In the genomic region with DNA sequence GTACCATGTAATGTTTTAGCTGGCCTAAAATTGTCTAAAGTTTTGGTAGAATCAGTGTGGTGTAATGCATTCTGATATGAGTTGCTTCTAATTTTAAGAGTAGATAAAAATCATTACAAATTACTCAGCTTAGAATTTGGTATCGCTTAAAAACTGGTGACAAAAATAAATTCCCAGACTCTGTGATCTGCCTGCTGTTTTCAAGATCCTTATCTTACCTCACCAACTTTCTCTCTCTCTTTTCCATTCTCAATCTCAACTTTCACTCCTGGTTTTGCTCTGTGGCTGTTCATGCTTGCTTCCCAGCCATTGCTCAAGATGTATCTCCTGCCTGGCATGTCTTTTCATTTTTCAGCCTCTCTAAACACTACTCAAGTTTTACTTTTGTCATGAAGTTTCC, we compare ENCODE assay signal across 1 cellular context.
TF ChIP-seq lines count a peak whose summit lies in the region.

No MANE protein-coding gene starts in this region.

TF ChIP-seq in GM12878, 131 proteins besides CTCF, POLR2A, EP300 and RAD21:
- TF ChIP-seq MEF2A (IDR thresholded peaks at IDR 0.05; ENCODE audit: insufficient read depth, low read depth, low read length) (no peak), RUNX3 (IDR thresholded peaks at IDR 0.05; ENCODE audit: low read length) (peak; percentile 20; the same call in 1 of the 2 replicates), GABPA (IDR thresholded peaks at IDR 0.05; ENCODE audit: low read depth) (no peak), NFYA (IDR thresholded peaks at IDR 0.05; ENCODE audit: borderline replicate concordance, low read depth, low read length) (no peak), IKZF2 (IDR thresholded peaks at IDR 0.05) (peak in 1 of 2 experiments; percentile 40; a peak in 1 of 4 replicates), CHD2 (IDR thresholded peaks at IDR 0.05; ENCODE audit: borderline replicate concordance, low read depth, low read length) (no peak), NFIC (IDR thresholded peaks at IDR 0.05; ENCODE audit: low read depth, low read length) (peak; percentile 70), NR2F1 (conservative IDR thresholded peaks at IDR 0.05) (no peak), ZBED1 (IDR thresholded peaks at IDR 0.05; ENCODE audit: borderline replicate concordance) (0 out of 2 replicates have a peak, but pooled peaks have one; percentile 37), SMAD5 (IDR thresholded peaks at IDR 0.05; ENCODE audit: low read depth) (no peak), POU2F2 (IDR thresholded peaks at IDR 0.05; ENCODE audit: borderline replicate concordance, low read depth, low read length) (no peak), IRF3 (IDR thresholded peaks at IDR 0.05) (no peak), TARDBP (IDR thresholded peaks at IDR 0.05; ENCODE audit: borderline replicate concordance) (no peak), SREBF2 (IDR thresholded peaks at IDR 0.05; ENCODE audit: low read length) (no peak), TCF7 (IDR thresholded peaks at IDR 0.05; ENCODE audit: borderline replicate concordance) (no peak), FOS (IDR thresholded peaks at IDR 0.05; ENCODE audit: borderline replicate concordance, extremely low read depth, insufficient read length) (no peak), SREBF1 (IDR thresholded peaks at IDR 0.05; ENCODE audit: low read length) (no peak), CBX3 (IDR thresholded peaks at IDR 0.05; ENCODE audit: borderline replicate concordance, low read depth) (no peak), TCF12 (IDR thresholded peaks at IDR 0.05; ENCODE audit: low read depth, low read length) (no peak), YY1 (IDR thresholded peaks at IDR 0.05; ENCODE audit: low read depth, low read length) (no peak), EED (IDR thresholded peaks at IDR 0.05; ENCODE audit: low read depth) (peak; percentile 91), CHD1 (IDR thresholded peaks at IDR 0.05; ENCODE audit: low read depth, low read length) (no peak), POLR2AphosphoS5 (IDR thresholded peaks at IDR 0.05; ENCODE audit: low read length) (no peak), BRCA1 (IDR thresholded peaks at IDR 0.05; ENCODE audit: low read depth, low read length) (no peak), JUNB (IDR thresholded peaks at IDR 0.05) (peak; percentile 35), CREB1 (IDR thresholded peaks at IDR 0.05; ENCODE audit: low read depth) (no peak), RAD51 (IDR thresholded peaks at IDR 0.05) (no peak), SMC3 (IDR thresholded peaks at IDR 0.05; ENCODE audit: borderline replicate concordance, low read length) (no peak), YBX1 (IDR thresholded peaks at IDR 0.05) (no peak)
- TF ChIP-seq, protein P1, sequence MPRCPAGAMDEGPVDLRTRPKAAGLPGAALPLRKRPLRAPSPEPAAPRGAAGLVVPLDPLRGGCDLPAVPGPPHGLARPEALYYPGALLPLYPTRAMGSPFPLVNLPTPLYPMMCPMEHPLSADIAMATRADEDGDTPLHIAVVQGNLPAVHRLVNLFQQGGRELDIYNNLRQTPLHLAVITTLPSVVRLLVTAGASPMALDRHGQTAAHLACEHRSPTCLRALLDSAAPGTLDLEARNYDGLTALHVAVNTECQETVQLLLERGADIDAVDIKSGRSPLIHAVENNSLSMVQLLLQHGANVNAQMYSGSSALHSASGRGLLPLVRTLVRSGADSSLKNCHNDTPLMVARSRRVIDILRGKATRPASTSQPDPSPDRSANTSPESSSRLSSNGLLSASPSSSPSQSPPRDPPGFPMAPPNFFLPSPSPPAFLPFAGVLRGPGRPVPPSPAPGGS (IDR thresholded peaks at IDR 0.05; ENCODE audit: borderline replicate concordance, insufficient read depth, low read depth, low read length, poor library complexity, severe bottlenecking) = no peak
- TF ChIP-seq, protein P2, sequence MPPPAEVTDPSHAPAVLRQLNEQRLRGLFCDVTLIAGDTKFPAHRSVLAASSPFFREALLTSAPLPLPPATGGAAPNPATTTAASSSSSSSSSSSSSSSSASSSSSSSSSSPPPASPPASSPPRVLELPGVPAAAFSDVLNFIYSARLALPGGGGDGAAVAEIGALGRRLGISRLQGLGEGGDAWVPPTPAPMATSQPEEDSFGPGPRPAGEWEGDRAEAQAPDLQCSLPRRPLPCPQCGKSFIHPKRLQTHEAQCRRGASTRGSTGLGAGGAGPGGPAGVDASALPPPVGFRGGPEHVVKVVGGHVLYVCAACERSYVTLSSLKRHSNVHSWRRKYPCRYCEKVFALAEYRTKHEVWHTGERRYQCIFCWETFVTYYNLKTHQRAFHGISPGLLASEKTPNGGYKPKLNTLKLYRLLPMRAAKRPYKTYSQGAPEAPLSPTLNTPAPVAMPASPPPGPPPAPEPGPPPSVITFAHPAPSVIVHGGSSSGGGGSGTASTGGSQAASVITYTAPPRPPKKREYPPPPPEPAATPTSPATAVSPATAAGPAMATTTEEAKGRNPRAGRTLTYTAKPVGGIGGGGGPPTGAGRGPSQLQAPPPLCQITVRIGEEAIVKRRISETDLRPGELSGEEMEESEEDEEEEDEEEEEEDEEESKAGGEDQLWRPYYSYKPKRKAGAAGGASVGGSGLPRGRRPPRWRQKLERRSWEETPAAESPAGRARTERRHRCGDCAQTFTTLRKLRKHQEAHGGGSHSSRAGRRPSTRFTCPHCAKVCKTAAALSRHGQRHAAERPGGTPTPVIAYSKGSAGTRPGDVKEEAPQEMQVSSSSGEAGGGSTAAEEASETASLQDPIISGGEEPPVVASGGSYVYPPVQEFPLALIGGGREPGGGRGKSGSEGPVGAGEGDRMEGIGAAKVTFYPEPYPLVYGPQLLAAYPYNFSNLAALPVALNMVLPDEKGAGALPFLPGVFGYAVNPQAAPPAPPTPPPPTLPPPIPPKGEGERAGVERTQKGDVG (CRISPR knock-in tag; IDR thresholded peaks at IDR 0.05) = no peak
- TF ChIP-seq, protein P3, sequence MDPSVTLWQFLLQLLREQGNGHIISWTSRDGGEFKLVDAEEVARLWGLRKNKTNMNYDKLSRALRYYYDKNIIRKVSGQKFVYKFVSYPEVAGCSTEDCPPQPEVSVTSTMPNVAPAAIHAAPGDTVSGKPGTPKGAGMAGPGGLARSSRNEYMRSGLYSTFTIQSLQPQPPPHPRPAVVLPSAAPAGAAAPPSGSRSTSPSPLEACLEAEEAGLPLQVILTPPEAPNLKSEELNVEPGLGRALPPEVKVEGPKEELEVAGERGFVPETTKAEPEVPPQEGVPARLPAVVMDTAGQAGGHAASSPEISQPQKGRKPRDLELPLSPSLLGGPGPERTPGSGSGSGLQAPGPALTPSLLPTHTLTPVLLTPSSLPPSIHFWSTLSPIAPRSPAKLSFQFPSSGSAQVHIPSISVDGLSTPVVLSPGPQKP (IDR thresholded peaks at IDR 0.05; ENCODE audit: low read depth, low read length) = no peak
- TF ChIP-seq, protein P4, sequence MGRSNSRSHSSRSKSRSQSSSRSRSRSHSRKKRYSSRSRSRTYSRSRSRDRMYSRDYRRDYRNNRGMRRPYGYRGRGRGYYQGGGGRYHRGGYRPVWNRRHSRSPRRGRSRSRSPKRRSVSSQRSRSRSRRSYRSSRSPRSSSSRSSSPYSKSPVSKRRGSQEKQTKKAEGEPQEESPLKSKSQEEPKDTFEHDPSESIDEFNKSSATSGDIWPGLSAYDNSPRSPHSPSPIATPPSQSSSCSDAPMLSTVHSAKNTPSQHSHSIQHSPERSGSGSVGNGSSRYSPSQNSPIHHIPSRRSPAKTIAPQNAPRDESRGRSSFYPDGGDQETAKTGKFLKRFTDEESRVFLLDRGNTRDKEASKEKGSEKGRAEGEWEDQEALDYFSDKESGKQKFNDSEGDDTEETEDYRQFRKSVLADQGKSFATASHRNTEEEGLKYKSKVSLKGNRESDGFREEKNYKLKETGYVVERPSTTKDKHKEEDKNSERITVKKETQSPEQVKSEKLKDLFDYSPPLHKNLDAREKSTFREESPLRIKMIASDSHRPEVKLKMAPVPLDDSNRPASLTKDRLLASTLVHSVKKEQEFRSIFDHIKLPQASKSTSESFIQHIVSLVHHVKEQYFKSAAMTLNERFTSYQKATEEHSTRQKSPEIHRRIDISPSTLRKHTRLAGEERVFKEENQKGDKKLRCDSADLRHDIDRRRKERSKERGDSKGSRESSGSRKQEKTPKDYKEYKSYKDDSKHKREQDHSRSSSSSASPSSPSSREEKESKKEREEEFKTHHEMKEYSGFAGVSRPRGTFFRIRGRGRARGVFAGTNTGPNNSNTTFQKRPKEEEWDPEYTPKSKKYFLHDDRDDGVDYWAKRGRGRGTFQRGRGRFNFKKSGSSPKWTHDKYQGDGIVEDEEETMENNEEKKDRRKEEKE (IDR thresholded peaks at IDR 0.05) = no peak
- TF ChIP-seq, protein P5, sequence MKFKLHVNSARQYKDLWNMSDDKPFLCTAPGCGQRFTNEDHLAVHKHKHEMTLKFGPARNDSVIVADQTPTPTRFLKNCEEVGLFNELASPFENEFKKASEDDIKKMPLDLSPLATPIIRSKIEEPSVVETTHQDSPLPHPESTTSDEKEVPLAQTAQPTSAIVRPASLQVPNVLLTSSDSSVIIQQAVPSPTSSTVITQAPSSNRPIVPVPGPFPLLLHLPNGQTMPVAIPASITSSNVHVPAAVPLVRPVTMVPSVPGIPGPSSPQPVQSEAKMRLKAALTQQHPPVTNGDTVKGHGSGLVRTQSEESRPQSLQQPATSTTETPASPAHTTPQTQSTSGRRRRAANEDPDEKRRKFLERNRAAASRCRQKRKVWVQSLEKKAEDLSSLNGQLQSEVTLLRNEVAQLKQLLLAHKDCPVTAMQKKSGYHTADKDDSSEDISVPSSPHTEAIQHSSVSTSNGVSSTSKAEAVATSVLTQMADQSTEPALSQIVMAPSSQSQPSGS (IDR thresholded peaks at IDR 0.05; ENCODE audit: low read length) = peak; percentile 40; the same call in 1 of the 2 replicates
